ENCODE assay signal across 15 cellular contexts in the genomic region with DNA sequence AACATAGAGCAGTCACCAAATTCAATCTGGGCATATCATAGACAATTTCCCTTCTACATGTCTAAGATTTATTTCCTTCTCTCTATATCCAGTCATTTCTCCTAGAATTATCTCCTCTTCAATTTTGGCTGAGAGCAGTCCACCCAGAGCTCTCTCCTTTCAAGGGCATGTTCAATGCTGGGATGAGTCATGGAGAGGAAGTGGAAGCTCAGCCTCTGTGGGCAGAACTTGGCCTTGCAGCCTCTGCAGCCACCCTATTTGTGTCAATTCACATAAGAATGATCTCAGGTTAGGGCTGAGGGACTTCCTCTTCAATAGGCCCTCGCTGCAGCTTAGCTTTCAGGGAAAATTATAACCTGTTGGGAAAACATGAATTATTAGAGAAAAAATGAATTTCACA.
DNase-seq lines count a peak whose midpoint lies in the region; ATAC-seq, FAIRE-seq and TF ChIP-seq lines count a peak whose summit lies in the region.
"Had no signal": no experiment of that assay in that cellular context is flagged by ENCODE, and none has a peak within 500 bp of the region (broad histone marks: within the 10 kb centered on the region; RNA-seq: fewer than 3 reads in every experiment).

No MANE protein-coding gene starts in this region.

- no peak overlapping the region for H2AFZ ChIP-seq in GM12878 (ENCODE audit: control insufficient read depth, low read depth, low read length)

- TF ChIP-seq CTCF in GM12878 (IDR thresholded peaks at IDR 0.05 in 2 of 3, conservative IDR thresholded peaks at IDR 0.05 in 1 of 3; ENCODE audit: control insufficient read depth in 2 of 3, extremely low read depth in 1 of 3, insufficient read depth in 1 of 3, low read depth in 3 of 3, low read length in 3 of 3): no peak
- no peak for TF ChIP-seq CTCF in foreskin fibroblast (IDR thresholded peaks at IDR 0.05; ENCODE audit: low read depth, low read length)

- TF ChIP-seq POLR2A in GM12878 (IDR thresholded peaks at IDR 0.05; ENCODE audit: low read depth, low read length): no peak

- H3K36me3 ChIP-seq in GM12878 (ENCODE audit: control insufficient read depth in 2 of 2, insufficient read depth in 2 of 2, low read length in 1 of 2) (no peaks in the 10 kb centered on the region), small intestine (ENCODE audit: control insufficient read depth in 2 of 2, insufficient read depth in 2 of 2, low read length in 2 of 2) (no peaks in the 10 kb centered on the region)
- H3K36me3 ChIP-seq: esophagus squamous epithelium, right atrium auricular region had no signal

- H3K4me2 ChIP-seq in GM12878 (ENCODE audit: control insufficient read depth, insufficient read depth): no peak overlapping the region

- CTCF ChIA-PET in GM12878 (lab: Yijun Ruan, JAX): no interaction called here

- H3K4me3 ChIP-seq in GM12878 (no peak overlapping the region), small intestine (ENCODE audit: low read depth in 1 of 2, low read length in 2 of 2) (no peak overlapping the region), foreskin fibroblast (ENCODE audit: low read depth in 1 of 2, low read length in 2 of 2) (no peak overlapping the region)
- H3K4me3 ChIP-seq: esophagus squamous epithelium, right atrium auricular region had no signal

- H3K9me3 ChIP-seq in GM12878 (replicated peaks; ENCODE audit: control insufficient read depth, insufficient read depth, low read length) (no peaks in the 10 kb centered on the region), small intestine (ENCODE audit: control insufficient read depth, low read depth) (no peaks in the 10 kb centered on the region)
- H3K9me3 ChIP-seq: esophagus squamous epithelium, right atrium auricular region had no signal

- no peaks in the 10 kb centered on the region for H4K20me1 ChIP-seq in GM12878 (ENCODE audit: control insufficient read depth, insufficient read depth)

- POLR2A ChIA-PET in GM12878 (lab: Charles Lee): no interaction called here

- DNase-seq in NOMO-1 treated with DMSO at 0.1 percent for 48 hours (lab: John Stamatoyannopoulos, UW; ENCODE audit: unreplicated experiment): peak; percentile 54
- DNase-seq in GM12878 (ENCODE audit: low read depth, low spot score): no peak
- DNase-seq in non-pigmented ciliary epithelial cell (ENCODE audit: low read depth): peak; percentile 24
- DNase-seq in activated T-cell treated with anti-CD3 and anti-CD28 coated beads, Interleukin-2, amount 50 U/mL, for 48 hours: no peak
- no peak for DNase-seq in small intestine
- no peak for DNase-seq in foreskin fibroblast
- DNase-seq: activated CD4-positive, alpha-beta memory T cell treated with anti-CD3 and anti-CD28 coated beads for 36 hours; activated naive CD4-positive, alpha-beta T cell treated with anti-CD3 and anti-CD28 coated beads, Interleukin-2, amount 50 U/mL, for 16 hours; esophagus squamous epithelium; GOT3; NCI-H187 treated with DMSO at 0.1 percent for 48 hours; T-helper 2 cell had no signal

- H3K27ac ChIP-seq in GM12878 (ENCODE audit: control insufficient read depth, insufficient read depth) (no peak overlapping the region), small intestine (ENCODE audit: low read depth in 1 of 2, low read length in 1 of 2) (no peak overlapping the region)
- H3K27ac ChIP-seq: esophagus squamous epithelium, right atrium auricular region had no signal

- FAIRE-seq in GM12878 (lab: Jason Lieb, UNC) (no peak), small intestine (lab: Jason Lieb, UNC) (no peak)
- FAIRE-seq: GM19239 had no signal

- RAD21 ChIA-PET in GM12878 (lab: Charles Lee; ENCODE audit: unreplicated experiment): no interaction called here

- in situ Hi-C loops in GM12878 (cut with MboI): no loop called here

- H3K79me2 ChIP-seq in GM12878 (ENCODE audit: control insufficient read depth, insufficient read depth, low read length): no peaks in the 10 kb centered on the region

- peak; percentile 57 for ATAC-seq in HG03432 (IDR thresholded peaks at IDR 0.05; ENCODE audit: unreplicated experiment)
- 0 out of 3 replicates have a peak, but pooled peaks have one; percentile 24 for ATAC-seq in GM12878

- TF ChIP-seq RAD21 in GM12878 (IDR thresholded peaks at IDR 0.05; ENCODE audit: insufficient read depth, low read depth, low read length): no peak

- intact Hi-C loops in GM12878 (cut with micrococcal nuclease; ENCODE audit: unreplicated experiment): no loop called here

- BruUV-seq in GM12878 (replicated peaks; lab: Mats Ljungman, UMichigan): no TSS peak

- SMC1A ChIA-PET in GM12878 (lab: Charles Lee; ENCODE audit: uncharacterized antibody, unreplicated experiment): interaction anchor here (0.7 to 1.3 kb wide), 2 partner anchors 11 to 1533 kb away, joined by 3 read pairs; no protein-coding TSS in a partner anchor

- H3K4me1 ChIP-seq in GM12878 (ENCODE audit: control insufficient read depth, insufficient read depth, low read length) (no peaks in the 10 kb centered on the region), small intestine (ENCODE audit: control insufficient read depth in 2 of 2, insufficient read depth in 1 of 2, low read depth in 1 of 2, low read length in 1 of 2) (no peaks in the 10 kb centered on the region)
- H3K4me1 ChIP-seq: esophagus squamous epithelium, right atrium auricular region had no signal

- H3K27me3 ChIP-seq in GM12878 (replicated peaks in 1 of 2; ENCODE audit: control insufficient read depth in 2 of 2, insufficient read depth in 2 of 2, low read length in 1 of 2) (no peaks in the 10 kb centered on the region), small intestine (ENCODE audit: control insufficient read depth in 2 of 2, insufficient read depth in 2 of 2, low read length in 2 of 2) (no peaks in the 10 kb centered on the region)
- H3K27me3 ChIP-seq: esophagus squamous epithelium, right atrium auricular region had no signal

- no peak overlapping the region for H3K9ac ChIP-seq in GM12878 (ENCODE audit: control insufficient read depth, insufficient read depth, low read length)

- no peak for TF ChIP-seq EP300 in GM12878 (IDR thresholded peaks at IDR 0.05; ENCODE audit: borderline replicate concordance in 1 of 2, control insufficient read depth in 1 of 2, low read depth in 2 of 2, low read length in 2 of 2)

- WGBS in GM12878 (ENCODE audit: insufficient coverage, insufficient replicate concordance, low lambda C conversion rate, missing lambda C conversion rate): 0% methylated on average over 1 of the region's 1 CpG
- 37 to 52% (median 42%) methylated on average over 1 of the region's 1 CpG for WGBS in small intestine, 3 donors

TF ChIP-seq in GM12878, 131 proteins besides CTCF, POLR2A, EP300 and RAD21:
- TF ChIP-seq KDM1A (IDR thresholded peaks at IDR 0.05; ENCODE audit: borderline replicate concordance) (no peak), PAX5 (IDR thresholded peaks at IDR 0.05; ENCODE audit: borderline replicate concordance, low read depth, low read length) (no peak), RB1 (IDR thresholded peaks at IDR 0.05; ENCODE audit: borderline replicate concordance) (no peak), CBFB (IDR thresholded peaks at IDR 0.05; ENCODE audit: low read depth) (no peak), SPI1 (IDR thresholded peaks at IDR 0.05; ENCODE audit: borderline replicate concordance, insufficient read depth, low read depth, low read length) (no peak), PML (IDR thresholded peaks at IDR 0.05; ENCODE audit: low read length) (no peak), KLF5 (IDR thresholded peaks at IDR 0.05; ENCODE audit: partially characterized antibody) (no peak), RAD51 (IDR thresholded peaks at IDR 0.05) (no peak), NR2C2 (IDR thresholded peaks at IDR 0.05; ENCODE audit: borderline replicate concordance, control insufficient read depth, insufficient read length, low read depth) (no peak)
- TF ChIP-seq, protein P1, sequence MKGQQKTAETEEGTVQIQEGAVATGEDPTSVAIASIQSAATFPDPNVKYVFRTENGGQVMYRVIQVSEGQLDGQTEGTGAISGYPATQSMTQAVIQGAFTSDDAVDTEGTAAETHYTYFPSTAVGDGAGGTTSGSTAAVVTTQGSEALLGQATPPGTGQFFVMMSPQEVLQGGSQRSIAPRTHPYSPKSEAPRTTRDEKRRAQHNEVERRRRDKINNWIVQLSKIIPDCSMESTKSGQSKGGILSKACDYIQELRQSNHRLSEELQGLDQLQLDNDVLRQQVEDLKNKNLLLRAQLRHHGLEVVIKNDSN (IDR thresholded peaks at IDR 0.05; ENCODE audit: borderline replicate concordance, extremely low read length, insufficient read depth, low read depth, low read length): no peak
- TF ChIP-seq, protein P2, sequence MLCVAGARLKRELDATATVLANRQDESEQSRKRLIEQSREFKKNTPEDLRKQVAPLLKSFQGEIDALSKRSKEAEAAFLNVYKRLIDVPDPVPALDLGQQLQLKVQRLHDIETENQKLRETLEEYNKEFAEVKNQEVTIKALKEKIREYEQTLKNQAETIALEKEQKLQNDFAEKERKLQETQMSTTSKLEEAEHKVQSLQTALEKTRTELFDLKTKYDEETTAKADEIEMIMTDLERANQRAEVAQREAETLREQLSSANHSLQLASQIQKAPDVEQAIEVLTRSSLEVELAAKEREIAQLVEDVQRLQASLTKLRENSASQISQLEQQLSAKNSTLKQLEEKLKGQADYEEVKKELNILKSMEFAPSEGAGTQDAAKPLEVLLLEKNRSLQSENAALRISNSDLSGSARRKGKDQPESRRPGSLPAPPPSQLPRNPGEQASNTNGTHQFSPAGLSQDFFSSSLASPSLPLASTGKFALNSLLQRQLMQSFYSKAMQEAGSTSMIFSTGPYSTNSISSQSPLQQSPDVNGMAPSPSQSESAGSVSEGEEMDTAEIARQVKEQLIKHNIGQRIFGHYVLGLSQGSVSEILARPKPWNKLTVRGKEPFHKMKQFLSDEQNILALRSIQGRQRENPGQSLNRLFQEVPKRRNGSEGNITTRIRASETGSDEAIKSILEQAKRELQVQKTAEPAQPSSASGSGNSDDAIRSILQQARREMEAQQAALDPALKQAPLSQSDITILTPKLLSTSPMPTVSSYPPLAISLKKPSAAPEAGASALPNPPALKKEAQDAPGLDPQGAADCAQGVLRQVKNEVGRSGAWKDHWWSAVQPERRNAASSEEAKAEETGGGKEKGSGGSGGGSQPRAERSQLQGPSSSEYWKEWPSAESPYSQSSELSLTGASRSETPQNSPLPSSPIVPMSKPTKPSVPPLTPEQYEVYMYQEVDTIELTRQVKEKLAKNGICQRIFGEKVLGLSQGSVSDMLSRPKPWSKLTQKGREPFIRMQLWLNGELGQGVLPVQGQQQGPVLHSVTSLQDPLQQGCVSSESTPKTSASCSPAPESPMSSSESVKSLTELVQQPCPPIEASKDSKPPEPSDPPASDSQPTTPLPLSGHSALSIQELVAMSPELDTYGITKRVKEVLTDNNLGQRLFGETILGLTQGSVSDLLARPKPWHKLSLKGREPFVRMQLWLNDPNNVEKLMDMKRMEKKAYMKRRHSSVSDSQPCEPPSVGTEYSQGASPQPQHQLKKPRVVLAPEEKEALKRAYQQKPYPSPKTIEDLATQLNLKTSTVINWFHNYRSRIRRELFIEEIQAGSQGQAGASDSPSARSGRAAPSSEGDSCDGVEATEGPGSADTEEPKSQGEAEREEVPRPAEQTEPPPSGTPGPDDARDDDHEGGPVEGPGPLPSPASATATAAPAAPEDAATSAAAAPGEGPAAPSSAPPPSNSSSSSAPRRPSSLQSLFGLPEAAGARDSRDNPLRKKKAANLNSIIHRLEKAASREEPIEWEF (IDR thresholded peaks at IDR 0.05; ENCODE audit: insufficient replicate concordance, low read depth, low read length): no peak

Comparison
In these comparisons a context has a peak if more than half of its experiments do, and no peak if none do; other contexts are left out.
1. DNase-seq: peak in NOMO-1 treated with DMSO at 0.1 percent for 48 hours (single experiment) and non-pigmented ciliary epithelial cell (single experiment); none in GM12878 (single experiment), activated T-cell treated with anti-CD3 and anti-CD28 coated beads, Interleukin-2, amount 50 U/mL, for 48 hours (0 of 2), small intestine (single experiment) and foreskin fibroblast (0 of 2).